19 cellular contexts compared by ENCODE assay signal in genomic region chr14:65864549-65864948, GRCh38.
DNase-seq lines count a peak whose midpoint lies in the region; ATAC-seq, FAIRE-seq and TF ChIP-seq lines count a peak whose summit lies in the region.
"Had no signal": no experiment of that assay in that cellular context is flagged by ENCODE, and none has a peak within 500 bp of the region (broad histone marks: within the 10 kb centered on the region; RNA-seq: fewer than 3 reads in every experiment).

No MANE protein-coding gene starts in this region.

- DNase-seq in AG08395 (ENCODE audit: low spot score) (peak; percentile 21), AG10803 (ENCODE audit: low read depth) (peak; percentile 47), foreskin melanocyte (peak; percentile 5), H54 (ENCODE audit: insufficient read length, low spot score) (no peak), HEK293T (ENCODE audit: extremely low spot score) (no peak), left ventricle myocardium superior (no peak), left lobe of liver (ENCODE audit: low spot score) (no peak)
- DNase-seq in Jurkat, Clone E6-1 (ENCODE audit: low read depth, low spot score) = peak; percentile 82
- DNase-seq: Caco-2, KBM-7, MG63, NCI-H1092 treated with DMSO at 0.1 percent for 48 hours, NCI-H1694, NCI-H446 had no signal

- intact Hi-C loops in left ventricle myocardium superior (cut with micrococcal nuclease) = no loop called here

- FAIRE-seq in H54 (lab: Jason Lieb, UNC) = no peak
- FAIRE-seq: GM12878 had no signal

- POLR2A ChIA-PET in HEK293T (lab: Yijun Ruan, JAX) = no interaction called here

- no peak for TF ChIP-seq POLR2A in H54 (IDR thresholded peaks at IDR 0.05; ENCODE audit: low read depth, low read length)

- TF ChIP-seq CTCF in AG10803 (conservative IDR thresholded peaks at IDR 0.05; ENCODE audit: low read length) = no peak

- ATAC-seq in left ventricle myocardium superior (no peak), left lobe of liver (no peak)
- ATAC-seq: GM12878, Panc1, Right ventricle myocardium inferior, SK-N-SH treated with all-trans-retinoic acid at 6 μM for 48 hours had no signal

- CTCF ChIA-PET in HEK293T (lab: Yijun Ruan, JAX) = interaction anchor here (0.5 kb wide), 1 partner anchor 711 kb away, joined by 6 read pairs; no protein-coding TSS in a partner anchor

- H3K4me3 ChIP-seq in AG10803 (ENCODE audit: low read length) = no peak overlapping the region
- no peak overlapping the region for H3K4me3 ChIP-seq in Jurkat, Clone E6-1 (ENCODE audit: low read length)
- H3K4me3 ChIP-seq: BLaER1, GM12878, MG63 had no signal

TF ChIP-seq in HEK293T, 16 proteins besides CTCF, POLR2A, EP300 and RAD21:
- TF ChIP-seq ELF4 (IDR thresholded peaks at IDR 0.05) = no peak

Comparison
In these comparisons a context has a peak if more than half of its experiments do, and no peak if none do; other contexts are left out.
1. DNase-seq: peak in AG08395 (single experiment), AG10803 (single experiment), Jurkat, Clone E6-1 (single experiment) and foreskin melanocyte (single experiment); none in H54 (single experiment), HEK293T (single experiment), left ventricle myocardium superior (single experiment) and left lobe of liver (single experiment).